In the genomic region with DNA sequence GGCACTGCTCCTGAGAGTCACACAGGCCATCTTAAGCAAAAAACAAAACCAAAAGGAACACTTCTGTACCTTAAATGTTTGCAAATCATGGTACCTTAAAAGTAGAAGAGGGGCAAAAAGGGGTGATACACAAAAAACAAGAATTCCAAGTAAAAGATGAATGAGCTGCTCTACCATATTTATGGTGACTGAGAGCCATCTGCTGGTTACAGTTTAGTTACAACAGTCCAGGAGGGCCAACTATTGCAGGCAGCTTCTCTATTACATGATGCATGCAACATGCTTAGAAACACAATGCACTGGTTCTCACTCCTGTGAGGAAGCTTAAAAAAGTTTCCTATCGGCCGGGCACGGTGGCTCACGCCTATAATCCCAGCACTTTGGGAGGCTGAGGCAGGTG, we compare ENCODE assay signal across 9 cellular contexts. TPM values are rescaled to one million over a fixed set of nuclear protein-coding genes. Genes with fewer than 3 reads are reported as not detected.
DNase-seq lines count a peak whose midpoint lies in the region; TF ChIP-seq lines count a peak whose summit lies in the region.
"Had no signal": no experiment of that assay in that cellular context is flagged by ENCODE, and none has a peak within 500 bp of the region (broad histone marks: within the 10 kb centered on the region; RNA-seq: fewer than 3 reads in every experiment).

No MANE protein-coding gene starts in this region.

- no peaks in the 10 kb centered on the region for H3K36me3 ChIP-seq in DOHH2 (ENCODE audit: control insufficient read depth, low read length)
- no peaks in the 10 kb centered on the region for H3K36me3 ChIP-seq in SK-N-SH (replicated peaks in 1 of 2; ENCODE audit: control insufficient read depth in 1 of 2, insufficient read depth in 2 of 2, low read length in 1 of 2)
- H3K36me3 ChIP-seq: neutrophil had no signal

- H3K27ac ChIP-seq in DOHH2 (ENCODE audit: low read depth, low read length) (no peak overlapping the region), SK-N-SH (ENCODE audit: low read depth in 2 of 2, low read length in 1 of 2) (no peak overlapping the region), coronary artery (no peak overlapping the region)
- H3K27ac ChIP-seq: neutrophil had no signal

- TF ChIP-seq RAD21 in SK-N-SH (IDR thresholded peaks at IDR 0.05; ENCODE audit: low read length), result peak; percentile 81

- H3K4me2 ChIP-seq in DOHH2 (ENCODE audit: low read length) (no peak overlapping the region), SK-N-SH (no peak overlapping the region)

- H3K4me3 ChIP-seq in DOHH2 (ENCODE audit: low read length), result no peak overlapping the region
- H3K4me3 ChIP-seq in SK-N-SH (ENCODE audit: low read depth in 2 of 2, low read length in 1 of 2), result no peak overlapping the region; a peak in 1 of 4 replicates
- no peak overlapping the region for H3K4me3 ChIP-seq in coronary artery

- H3K9me2 ChIP-seq in DOHH2 (replicated peaks; ENCODE audit: control insufficient read depth, low read length) (no peaks in the 10 kb centered on the region), SK-N-SH (no peaks in the 10 kb centered on the region)

- H3K9ac ChIP-seq in SK-N-SH, result no peak overlapping the region

- no peaks in the 10 kb centered on the region for H3K9me3 ChIP-seq in DOHH2 (ENCODE audit: control insufficient read depth, insufficient read depth, low read length)
- no peaks in the 10 kb centered on the region for H3K9me3 ChIP-seq in SK-N-SH
- H3K9me3 ChIP-seq: neutrophil had no signal

- no peaks in the 10 kb centered on the region; the same call in 1 of the 2 replicates for H4K20me1 ChIP-seq in DOHH2 (ENCODE audit: control insufficient read depth, insufficient read depth, low read depth, low read length)
- H4K20me1 ChIP-seq in SK-N-SH (ENCODE audit: insufficient read depth), result no peaks in the 10 kb centered on the region

- no peak for TF ChIP-seq EP300 in SK-N-SH (IDR thresholded peaks at IDR 0.05; ENCODE audit: borderline replicate concordance in 1 of 2, low read depth in 1 of 2, low read length in 1 of 2)

- 69% methylated on average over 4 of the region's 4 CpGs for WGBS in SK-N-SH (ENCODE audit: low lambda C conversion rate)

- CTCF ChIA-PET in SK-N-SH (lab: Yijun Ruan, JAX), result interaction anchor here (0.5 to 3.8 kb wide), 26 partner anchors 9 to 634 kb away, joined by 3 to 29 read pairs (median 3); no protein-coding TSS in a partner anchor

- POLR2A ChIA-PET in SK-N-SH (lab: Yijun Ruan, JAX), result interaction anchor here (0.7 kb wide), 1 partner anchor 121 kb away, joined by 4 read pairs; no protein-coding TSS in a partner anchor

- no peak overlapping the region for H2AFZ ChIP-seq in SK-N-SH (ENCODE audit: low read depth)

- TF ChIP-seq CTCF in DOHH2 (IDR thresholded peaks at IDR 0.05; ENCODE audit: low read depth, low read length, poor library complexity, severe bottlenecking) (peak; percentile 23), SK-N-SH (IDR thresholded peaks at IDR 0.05) (peak; percentile 66), coronary artery (IDR thresholded peaks at IDR 0.05) (no peak)

- DNase-seq in HS-27A (ENCODE audit: low read depth) (peak; percentile 11), SK-N-SH (peak; percentile 49), foreskin melanocyte (peak; percentile 26), putamen (ENCODE audit: low spot score) (peak; percentile 29), coronary artery (ENCODE audit: low spot score) (no peak), NCI-H128 (lab: John Stamatoyannopoulos, UW; ENCODE audit: unreplicated experiment) (no peak)
- DNase-seq in stimulated activated CD4-positive, alpha-beta T cell treated with anti-CD3 and anti-CD28 coated beads, Interleukin-4, amount 100 ng/mL, for 4 hours, result no peak

- H3K79me2 ChIP-seq in DOHH2 (ENCODE audit: control insufficient read depth, low read length), result no peaks in the 10 kb centered on the region
- no peaks in the 10 kb centered on the region for H3K79me2 ChIP-seq in SK-N-SH (ENCODE audit: insufficient read depth)

- no peaks in the 10 kb centered on the region for H3K27me3 ChIP-seq in DOHH2 (ENCODE audit: control insufficient read depth, low read length)
- no peaks in the 10 kb centered on the region for H3K27me3 ChIP-seq in SK-N-SH (ENCODE audit: insufficient read depth)
- H3K27me3 ChIP-seq: neutrophil had no signal

- H3K4me1 ChIP-seq in DOHH2 (ENCODE audit: control insufficient read depth, low read length), result no peaks in the 10 kb centered on the region
- no peaks in the 10 kb centered on the region; a peak in 1 of 4 replicates for H3K4me1 ChIP-seq in SK-N-SH (ENCODE audit: control insufficient read depth in 1 of 2, insufficient read depth in 2 of 2, low read depth in 1 of 2, low read length in 1 of 2)

- H3F3A ChIP-seq in DOHH2 (ENCODE audit: control insufficient read depth, insufficient read depth) (no peaks in the 10 kb centered on the region), SK-N-SH (replicated peaks; ENCODE audit: insufficient read depth) (no peaks in the 10 kb centered on the region)

TF ChIP-seq in SK-N-SH, 30 proteins besides CTCF, POLR2A, EP300 and RAD21:
- TF ChIP-seq NRF1 (IDR thresholded peaks at IDR 0.05; ENCODE audit: low read depth, low read length) (no peak), SMC3 (IDR thresholded peaks at IDR 0.05; ENCODE audit: low read depth, low read length) (peak; percentile 69)

RNA-seq across cellular contexts. Expression of gene STX8, which starts 53.5 kb away (rescaled TPM):
- polyA plus RNA-seq in SK-N-SH (2012; rRNA removed), result 51.3 and 53.3 TPM in 2 replicates
- 74.3 and 99.6 TPM in 2 replicates for polyA plus RNA-seq in SK-N-SH (2012; cell fraction: cytosol; rRNA removed)
- 13.0 and 22.9 TPM in 2 replicates for polyA plus RNA-seq in SK-N-SH (2012; cell fraction: nucleus; rRNA removed)

RNA-seq across cellular contexts. Expression of gene CFAP52, which starts 54.4 kb away (rescaled TPM):
- polyA plus RNA-seq in SK-N-SH (2012; rRNA removed), result 0.11 and 0.26 TPM in 2 replicates
- 0.05 and 0.28 TPM in 2 replicates for polyA plus RNA-seq in SK-N-SH (2012; cell fraction: cytosol; rRNA removed)
- 0.05 and 0.87 TPM in 2 replicates for polyA plus RNA-seq in SK-N-SH (2012; cell fraction: nucleus; rRNA removed)

Comparison
In these comparisons a context has a peak if more than half of its experiments do, and no peak if none do; other contexts are left out.
1. DNase-seq: peak in HS-27A (single experiment), SK-N-SH (single experiment), foreskin melanocyte (single experiment) and putamen (single experiment); none in stimulated activated CD4-positive, alpha-beta T cell treated with anti-CD3 and anti-CD28 coated beads, Interleukin-4, amount 100 ng/mL, for 4 hours (0 of 2), coronary artery (single experiment) and NCI-H128 (single experiment).